ENCODE assay signal across 9 cellular contexts in the genomic region with DNA sequence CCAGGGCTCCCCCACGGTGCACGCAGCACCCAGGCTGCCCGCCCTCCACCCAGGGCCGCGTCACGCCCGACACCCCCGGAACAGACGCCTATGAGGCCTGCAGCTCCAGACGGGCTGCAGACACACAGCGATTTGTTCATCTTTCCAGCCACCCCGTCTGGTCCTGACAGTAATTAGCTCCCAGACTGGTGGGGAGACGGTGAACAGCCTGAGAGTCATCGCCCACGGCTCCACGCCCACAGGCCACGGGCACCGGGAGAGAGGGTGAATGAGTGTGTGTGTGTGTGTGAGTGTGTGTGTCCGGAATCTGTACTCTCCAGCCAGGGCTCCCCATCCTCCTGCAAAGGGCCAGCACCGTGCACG. TPM values are rescaled to one million over a fixed set of nuclear protein-coding genes. Genes with fewer than 3 reads are reported as not detected.
DNase-seq lines count a peak whose midpoint lies in the region; ATAC-seq and TF ChIP-seq lines count a peak whose summit lies in the region.
"Had no signal": no experiment of that assay in that cellular context is flagged by ENCODE, and none has a peak within 500 bp of the region (broad histone marks: within the 10 kb centered on the region; RNA-seq: fewer than 3 reads in every experiment).

No MANE protein-coding gene starts in this region.

- no peak for ATAC-seq in gastrocnemius medialis

- intact Hi-C loops in tibial artery (cut with DNase I; ENCODE audit: low total_unique reads) = loop anchor here (2.0 kb wide), 1 partner anchor 51 kb away; no protein-coding TSS in a partner anchor
- intact Hi-C loops in gastrocnemius medialis (cut with DNase I; ENCODE audit: low total_unique reads) = loop anchor here (2.0 kb wide), 1 partner anchor 17 kb away; a partner anchor contains a TSS

- no peaks in the 10 kb centered on the region for H3K9me3 Mint-ChIP-seq in activated naive CD4-positive, alpha-beta T cell treated with anti-CD3 and anti-CD28 coated beads, Interleukin-2, amount 50 U/mL, for 24 hours
- H3K9me3 Mint-ChIP-seq: activated naive CD4-positive, alpha-beta T cell treated with anti-CD3 and anti-CD28 coated beads, Interleukin-2, amount 50 U/mL, for 72 hours had no signal

- no peak overlapping the region for H3K9ac ChIP-seq in iPS-20b (ENCODE audit: low read depth, low read length)

- H3K4me1 ChIP-seq in iPS-20b (ENCODE audit: insufficient read depth, low read length) (no peaks in the 10 kb centered on the region), tibial artery (peaks cover 0 to 51% (median 37%) of the 10 kb centered on the region in 4 donors), gastrocnemius medialis (peaks cover 31 to 48% of the 10 kb centered on the region in 2 donors)

- H3K27me3 ChIP-seq in iPS-20b (ENCODE audit: insufficient read depth, low read length) (peaks cover 57% of the 10 kb centered on the region), tibial artery (no peaks in the 10 kb centered on the region), gastrocnemius medialis (no peaks in the 10 kb centered on the region)

- peaks cover 24% of the 10 kb centered on the region for H3K27me3 Mint-ChIP-seq in activated naive CD4-positive, alpha-beta T cell treated with anti-CD3 and anti-CD28 coated beads, Interleukin-2, amount 50 U/mL, for 24 hours

- in situ Hi-C loops in gastrocnemius medialis (cut with MboI; ENCODE audit: low sequenced_read_pairs in 4 of 4) = no loop called here

- H3K9me3 ChIP-seq in iPS-20b (ENCODE audit: insufficient read depth, low read depth, low read length) = no peaks in the 10 kb centered on the region
- no peaks in the 10 kb centered on the region for H3K9me3 ChIP-seq in tibial artery
- H3K9me3 ChIP-seq in gastrocnemius medialis = no peaks in the 10 kb centered on the region

- no peak for TF ChIP-seq POLR2A in gastrocnemius medialis (IDR thresholded peaks at IDR 0.05)

- peak; percentile 65 for DNase-seq in activated effector memory CD4-positive, alpha-beta T cell treated with anti-CD3 and anti-CD28 coated beads, Interleukin-2, amount 50 U/mL, for 16 hours
- DNase-seq in activated effector memory CD4-positive, alpha-beta T cell treated with Interleukin-2 at 50 U/mL for 16 hours = no peak
- no peak for DNase-seq in tibial artery
- DNase-seq in gastrocnemius medialis = no peak
- no peak for DNase-seq in stimulated activated CD8-positive, alpha-beta memory T cell treated with anti-CD3 and anti-CD28 coated beads, Interleukin-4, amount 100 ng/mL, for 48 hours
- DNase-seq in NAMALWA (ENCODE audit: low spot score) = no peak

- TF ChIP-seq CTCF in tibial artery (IDR thresholded peaks at IDR 0.05) = no peak
- TF ChIP-seq CTCF in gastrocnemius medialis (IDR thresholded peaks at IDR 0.05 in 4 of 5, conservative IDR thresholded peaks at IDR 0.05 in 1 of 5) = no peak

- H3K36me3 Mint-ChIP-seq in activated naive CD4-positive, alpha-beta T cell treated with anti-CD3 and anti-CD28 coated beads, Interleukin-2, amount 50 U/mL, for 24 hours = no peaks in the 10 kb centered on the region
- H3K36me3 Mint-ChIP-seq: activated naive CD4-positive, alpha-beta T cell treated with anti-CD3 and anti-CD28 coated beads, Interleukin-2, amount 50 U/mL, for 72 hours had no signal

- H3K4me3 ChIP-seq in iPS-20b (ENCODE audit: low read length) = peak overlapping the region; percentile 65
- H3K4me3 ChIP-seq in tibial artery = peak overlapping the region; percentile 46 to 56
- peak overlapping the region in 2 of 4 donors; percentile 60 to 80 for H3K4me3 ChIP-seq in gastrocnemius medialis

- H3K4me1 Mint-ChIP-seq in activated naive CD4-positive, alpha-beta T cell treated with anti-CD3 and anti-CD28 coated beads, Interleukin-2, amount 50 U/mL, for 24 hours = peaks cover 23% of the 10 kb centered on the region

- H3K27ac Mint-ChIP-seq in activated naive CD4-positive, alpha-beta T cell treated with anti-CD3 and anti-CD28 coated beads, Interleukin-2, amount 50 U/mL, for 24 hours = no peak overlapping the region
- H3K27ac Mint-ChIP-seq: activated naive CD4-positive, alpha-beta T cell treated with anti-CD3 and anti-CD28 coated beads, Interleukin-2, amount 50 U/mL, for 72 hours had no signal

- H3K4me3 Mint-ChIP-seq in activated naive CD4-positive, alpha-beta T cell treated with anti-CD3 and anti-CD28 coated beads, Interleukin-2, amount 50 U/mL, for 24 hours = peak overlapping the region; percentile 75

- no peak overlapping the region for H3K27ac ChIP-seq in iPS-20b (ENCODE audit: low read length)
- peak overlapping the region; percentile 83 to 91 for H3K27ac ChIP-seq in tibial artery
- peak overlapping the region in 2 of 4 donors; percentile 89 to 95 for H3K27ac ChIP-seq in gastrocnemius medialis

- H3K36me3 ChIP-seq in iPS-20b (ENCODE audit: insufficient read depth, low read depth, low read length) (no peaks in the 10 kb centered on the region), tibial artery (no peaks in the 10 kb centered on the region), gastrocnemius medialis (no peaks in the 10 kb centered on the region)

RNA-seq across cellular contexts. Expression of a gene that starts 18.1 kb away (rescaled TPM):
- 10 to 100 TPM; 32.2 to 48.7 (median 41.7) TPM for total RNA-seq in gastrocnemius medialis

RNA-seq across cellular contexts. Expression of a gene that starts 37.3 kb away (rescaled TPM):
- 10 to 100 TPM; 14.8 to 34.1 (median 23.6) TPM for total RNA-seq in gastrocnemius medialis
